In the genomic region with DNA sequence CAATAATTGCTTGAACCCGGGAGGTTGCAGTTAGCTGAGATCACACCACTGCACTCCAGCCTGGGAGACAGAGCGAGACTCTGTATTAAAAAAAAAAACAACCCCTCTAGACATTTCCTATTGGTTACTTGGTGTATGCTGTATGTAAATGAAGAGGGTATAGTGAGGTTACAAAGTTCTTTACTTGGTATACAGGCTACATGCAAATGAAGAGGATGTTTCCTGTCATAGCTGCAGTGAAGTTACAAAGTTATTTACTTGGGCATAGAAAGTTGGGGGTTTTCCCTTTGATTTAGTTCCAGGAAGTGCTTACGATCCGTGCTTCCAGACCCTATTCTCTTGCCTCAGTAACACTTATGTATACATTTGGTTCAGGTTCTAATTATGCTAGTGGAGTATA, we compare ENCODE assay signal across 12 cellular contexts. TPM values are rescaled to one million over a fixed set of nuclear protein-coding genes. Genes with fewer than 3 reads are reported as not detected.
A peak's percentile ranks its signal among the peaks of the same experiment; 100 is the strongest.
DNase-seq lines count a peak whose midpoint lies in the region; ATAC-seq and TF ChIP-seq lines count a peak whose summit lies in the region.
"Had no signal": no experiment of that assay in that cellular context is flagged by ENCODE, and none has a peak within 500 bp of the region (broad histone marks: within the 10 kb centered on the region; RNA-seq: fewer than 3 reads in every experiment).

No MANE protein-coding gene starts in this region.

- H3K27me3 Mint-ChIP-seq in activated CD4-positive, alpha-beta T cell treated with anti-CD3 and anti-CD28 coated beads for 36 hours: peaks cover 2% of the 10 kb centered on the region
- H3K27me3 Mint-ChIP-seq in natural killer cell treated with Interleukin-12 subunit alpha and Interleukin-12 subunit beta and Interleukin-15 and Interleukin-18, amount 100 ng/mL, for 72 hours: peaks cover 0 to 17% of the 10 kb centered on the region in 2 donors

- peak; percentile 94 for ATAC-seq in activated CD4-positive, alpha-beta T cell treated with anti-CD3 and anti-CD28 coated beads for 36 hours
- ATAC-seq in HG02588 (IDR thresholded peaks at IDR 0.05; ENCODE audit: unreplicated experiment) (peak; percentile 91), HG03457 (IDR thresholded peaks at IDR 0.05; ENCODE audit: unreplicated experiment) (peak; percentile 91)
- ATAC-seq in natural killer cell treated with Interleukin-12 subunit alpha and Interleukin-12 subunit beta and Interleukin-15 and Interleukin-18, amount 100 ng/mL, for 72 hours: peak; percentile 96 to 97

- POLR2A ChIA-PET in activated CD4-positive, alpha-beta T cell treated with anti-CD3 and anti-CD28 coated beads for 36 hours (lab: Charles Lee): interaction anchor here (0.6 kb wide), 1 partner anchor 132 kb away, joined by 5 read pairs; no protein-coding TSS in a partner anchor

- no peak for TF ChIP-seq POLR2A in vagina (IDR thresholded peaks at IDR 0.05)

- H3K27ac ChIP-seq in vagina (no peak overlapping the region), caudate nucleus (ENCODE audit: low read depth, low read length) (no peak overlapping the region)
- H3K27ac ChIP-seq: KMS-11 had no signal

- no peak for TF ChIP-seq CTCF in vagina (IDR thresholded peaks at IDR 0.05)

- no peaks in the 10 kb centered on the region for H3K9me3 ChIP-seq in vagina

- no peak overlapping the region for H3K4me3 ChIP-seq in vagina

- no peaks in the 10 kb centered on the region for H3K36me3 Mint-ChIP-seq in activated CD4-positive, alpha-beta T cell treated with anti-CD3 and anti-CD28 coated beads for 36 hours (ENCODE audit: low read depth)
- peaks cover 5% of the 10 kb centered on the region for H3K36me3 Mint-ChIP-seq in natural killer cell treated with Interleukin-12 subunit alpha and Interleukin-12 subunit beta and Interleukin-15 and Interleukin-18, amount 100 ng/mL, for 72 hours

- intact Hi-C loops in activated CD4-positive, alpha-beta T cell treated with anti-CD3 and anti-CD28 coated beads for 36 hours (cut with DNase I, micrococcal nuclease): no loop called here
- intact Hi-C loops in vagina (cut with DNase I): loop anchor here (5.0 kb wide), 1 partner anchor 1846 kb away; no protein-coding TSS in a partner anchor

- CTCF ChIA-PET in activated CD4-positive, alpha-beta T cell treated with anti-CD3 and anti-CD28 coated beads for 36 hours (lab: Charles Lee): no interaction called here

- H3K27me3 ChIP-seq in vagina: no peaks in the 10 kb centered on the region

- no peak overlapping the region for H3K4me3 Mint-ChIP-seq in activated CD4-positive, alpha-beta T cell treated with anti-CD3 and anti-CD28 coated beads for 36 hours
- H3K4me3 Mint-ChIP-seq in natural killer cell treated with Interleukin-12 subunit alpha and Interleukin-12 subunit beta and Interleukin-15 and Interleukin-18, amount 100 ng/mL, for 72 hours: peak overlapping the region; percentile 6

- no peak for DNase-seq in activated CD4-positive, alpha-beta T cell treated with anti-CD3 and anti-CD28 coated beads for 36 hours
- DNase-seq in activated CD4-positive, alpha-beta T cell treated with anti-CD3 and anti-CD28 coated beads for 48 hours: no peak
- no peak for DNase-seq in natural killer cell treated with Interleukin-12 subunit alpha and Interleukin-12 subunit beta and Interleukin-15 and Interleukin-18, amount 100 ng/mL, for 72 hours (ENCODE audit: low spot score)
- DNase-seq in vagina (ENCODE audit: extremely low spot score in 2 of 2) (no peak), HuH-7 (ENCODE audit: low spot score) (no peak), caudate nucleus (lab: John Stamatoyannopoulos, UW) (no peak)
- DNase-seq: 8988T, kidney glomerular epithelial cell had no signal

- no peak overlapping the region for H3K27ac Mint-ChIP-seq in activated CD4-positive, alpha-beta T cell treated with anti-CD3 and anti-CD28 coated beads for 36 hours
- H3K27ac Mint-ChIP-seq in natural killer cell treated with Interleukin-12 subunit alpha and Interleukin-12 subunit beta and Interleukin-15 and Interleukin-18, amount 100 ng/mL, for 72 hours: peak overlapping the region; percentile 29 to 46

- no peaks in the 10 kb centered on the region for H3K9me3 Mint-ChIP-seq in activated CD4-positive, alpha-beta T cell treated with anti-CD3 and anti-CD28 coated beads for 36 hours (ENCODE audit: low read depth)
- H3K9me3 Mint-ChIP-seq in natural killer cell treated with Interleukin-12 subunit alpha and Interleukin-12 subunit beta and Interleukin-15 and Interleukin-18, amount 100 ng/mL, for 72 hours: peaks cover 3% of the 10 kb centered on the region

- no peaks in the 10 kb centered on the region for H3K4me1 ChIP-seq in vagina

- H3K4me1 Mint-ChIP-seq in activated CD4-positive, alpha-beta T cell treated with anti-CD3 and anti-CD28 coated beads for 36 hours: peaks cover 28% of the 10 kb centered on the region
- H3K4me1 Mint-ChIP-seq in natural killer cell treated with Interleukin-12 subunit alpha and Interleukin-12 subunit beta and Interleukin-15 and Interleukin-18, amount 100 ng/mL, for 72 hours (ENCODE audit: low read depth in 2 of 2): peaks cover 27 to 32% of the 10 kb centered on the region in 2 donors

- H3K36me3 ChIP-seq in vagina: no peaks in the 10 kb centered on the region

RNA-seq across cellular contexts. Expression of gene CLNK, which starts 38.4 kb away (rescaled TPM):
- total RNA-seq in activated CD4-positive, alpha-beta T cell treated with anti-CD3 and anti-CD28 coated beads for 36 hours: not detected
- under 1 TPM; 0.45 to 0.70 TPM for total RNA-seq in natural killer cell treated with Interleukin-12 subunit alpha and Interleukin-12 subunit beta and Interleukin-15 and Interleukin-18, amount 100 ng/mL, for 72 hours
- total RNA-seq in vagina: not detected
- total RNA-seq: endothelial cell of umbilical vein had no signal
